ENCODE assay signal across 8 cellular contexts in genomic region chr6:89298680-89299450, GRCh38. TPM values are rescaled to one million over a fixed set of nuclear protein-coding genes. Genes with fewer than 3 reads are reported as not detected.
DNase-seq lines count a peak whose midpoint lies in the region; ATAC-seq and TF ChIP-seq lines count a peak whose summit lies in the region.
"Had no signal": no experiment of that assay in that cellular context is flagged by ENCODE, and none has a peak within 500 bp of the region (broad histone marks: within the 10 kb centered on the region; RNA-seq: fewer than 3 reads in every experiment).

No MANE protein-coding gene starts in this region.

- no peaks in the 10 kb centered on the region for H3K27me3 Mint-ChIP-seq in activated T-helper 17 cell treated with anti-CD3 and anti-CD28 coated beads, Interleukin-2, amount 50 U/mL, for 72 hours

- no peak overlapping the region for H3K4me3 ChIP-seq in lung
- H3K4me3 ChIP-seq in coronary artery = no peak overlapping the region

- no peaks in the 10 kb centered on the region for H3K9me3 Mint-ChIP-seq in activated T-helper 17 cell treated with anti-CD3 and anti-CD28 coated beads, Interleukin-2, amount 50 U/mL, for 72 hours

- H3K36me3 Mint-ChIP-seq in activated T-helper 17 cell treated with anti-CD3 and anti-CD28 coated beads, Interleukin-2, amount 50 U/mL, for 72 hours (ENCODE audit: low read depth) = peaks cover 6% of the 10 kb centered on the region

- peak overlapping the region; percentile 93 for H3K27ac Mint-ChIP-seq in activated T-helper 17 cell treated with anti-CD3 and anti-CD28 coated beads, Interleukin-2, amount 50 U/mL, for 72 hours

- H3K27me3 ChIP-seq in lung (ENCODE audit: control insufficient read depth, insufficient read depth) = no peaks in the 10 kb centered on the region

- H3K36me3 ChIP-seq in lung (ENCODE audit: control insufficient read depth in 2 of 2, insufficient read depth in 2 of 2, low read length in 2 of 2) = no peaks in the 10 kb centered on the region

- peaks cover 25% of the 10 kb centered on the region for H3K4me1 Mint-ChIP-seq in activated T-helper 17 cell treated with anti-CD3 and anti-CD28 coated beads, Interleukin-2, amount 50 U/mL, for 72 hours

- H3K4me1 ChIP-seq in lung (ENCODE audit: control insufficient read depth in 2 of 2, insufficient read depth in 2 of 2, low read length in 2 of 2) = peaks cover 2 to 6% of the 10 kb centered on the region in 2 donors

- no peak for TF ChIP-seq CTCF in lung (IDR thresholded peaks at IDR 0.05; ENCODE audit: control extremely low read depth, extremely low read depth)
- no peak for TF ChIP-seq CTCF in coronary artery (IDR thresholded peaks at IDR 0.05)

- H3K27ac ChIP-seq in lung (ENCODE audit: low read depth in 1 of 2, low read length in 1 of 2) (no peak overlapping the region), coronary artery (peak overlapping the region in 1 of 2 donors; percentile 22)

- H3K4me3 Mint-ChIP-seq in activated T-helper 17 cell treated with anti-CD3 and anti-CD28 coated beads, Interleukin-2, amount 50 U/mL, for 72 hours = peak overlapping the region; percentile 75

- ATAC-seq in GM21529 (IDR thresholded peaks at IDR 0.05; ENCODE audit: unreplicated experiment) (peak; percentile 38), lung (ENCODE audit: insufficient read depth, low FRiP score) (peak; percentile 37)
- peak; percentile 76 for ATAC-seq in activated T-helper 17 cell treated with anti-CD3 and anti-CD28 coated beads, Interleukin-2, amount 50 U/mL, for 72 hours (replicated peaks)

- 66 to 69% methylated on average over 4 of the region's 4 CpGs for WGBS in lung, 2 donors

- H3K9me3 ChIP-seq in lung (ENCODE audit: control insufficient read depth in 2 of 2, insufficient read depth in 1 of 2, low read length in 1 of 2) = peaks cover 0 to 7% of the 10 kb centered on the region in 2 donors

- DNase-seq in M059J (ENCODE audit: low read depth) (peak; percentile 54), lung (ENCODE audit: low spot score) (no peak), hepatic stellate cell (ENCODE audit: low spot score) (no peak), coronary artery (ENCODE audit: low spot score) (no peak)
- no peak for DNase-seq in effector CD8-positive, alpha-beta T cell (lab: John Stamatoyannopoulos, UW)

RNA-seq across cellular contexts. Expression of gene GABRR2, which starts 16.2 kb away (rescaled TPM):
- 0.25 TPM in 1 of 2 replicates, not detected in the other for total RNA-seq in M059J (2014; rRNA removed; shearing (Covaris generic))
- total RNA-seq in activated T-helper 17 cell treated with anti-CD3 and anti-CD28 coated beads, Interleukin-2, amount 50 U/mL, for 72 hours = under 1 TPM; 0.64 to 0.71 TPM
- 1 to 10 TPM; 1.3 to 1.5 TPM for total RNA-seq in lung
- 1 to 10 TPM in 1 of 2 donors, under 1 TPM in 1; 0.33 to 1.5 TPM for polyA plus RNA-seq in lung
- total RNA-seq: SK-MEL-5 had no signal

RNA-seq across cellular contexts. Expression of gene UBE2J1, which starts 53.7 kb away (rescaled TPM):
- 18.6 and 28.8 TPM in 2 replicates for total RNA-seq in M059J (2014; rRNA removed; shearing (Covaris generic))
- total RNA-seq in activated T-helper 17 cell treated with anti-CD3 and anti-CD28 coated beads, Interleukin-2, amount 50 U/mL, for 72 hours = 10 to 100 TPM; 18.1 to 25.4 TPM
- total RNA-seq in lung = 10 to 100 TPM; 40.5 to 42.5 TPM
- 10 to 100 TPM; 24.3 to 51.0 TPM for polyA plus RNA-seq in lung
